Comparison of ENCODE assay signal across 8 cellular contexts in the genomic region with DNA sequence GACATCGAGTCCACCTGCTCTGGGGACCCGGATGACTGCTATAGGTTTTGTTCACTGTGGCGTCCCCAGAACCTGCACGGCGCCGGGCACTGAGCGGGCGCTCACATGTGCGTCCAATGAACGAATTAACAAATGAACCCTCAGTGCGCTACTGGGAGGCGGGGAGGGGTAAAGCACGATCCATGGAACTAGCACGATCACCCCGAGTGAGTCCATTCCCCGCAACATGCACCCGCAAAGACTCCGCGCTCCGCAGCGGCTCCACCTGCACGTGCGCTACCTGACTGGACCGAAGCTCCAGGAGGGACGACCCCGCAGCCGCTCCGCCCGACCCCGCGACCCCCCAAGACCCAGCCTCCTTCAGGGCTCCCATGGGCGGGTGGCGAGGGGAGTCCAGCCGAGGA. TPM values are rescaled to one million over a fixed set of nuclear protein-coding genes. Genes with fewer than 3 reads are reported as not detected.
DNase-seq lines count a peak whose midpoint lies in the region; ATAC-seq, FAIRE-seq and TF ChIP-seq lines count a peak whose summit lies in the region.

No MANE protein-coding gene starts in this region.

- CTCF ChIA-PET in T-cell (lab: Charles Lee), result no interaction called here

- peaks cover 14 to 47% (median 28%) of the 10 kb centered on the region in 4 donors for H3K4me1 Mint-ChIP-seq in CD4-positive, CD25-positive, alpha-beta regulatory T cell
- peaks cover 37 to 45% (median 40%) of the 10 kb centered on the region in 3 donors for H3K4me1 Mint-ChIP-seq in T-cell
- H3K4me1 Mint-ChIP-seq in mesothelial cell of epicardium, result peaks cover 18% of the 10 kb centered on the region

- peak; percentile 59 for FAIRE-seq in GM19239 (lab: Jason Lieb, UNC)

- peak overlapping the region; percentile 90 to 95 (median 92) for H3K4me3 Mint-ChIP-seq in CD4-positive, CD25-positive, alpha-beta regulatory T cell
- H3K4me3 Mint-ChIP-seq in T-cell (peak overlapping the region; percentile 83 to 88 (median 87)), mesothelial cell of epicardium (peak overlapping the region; percentile 88)

- H3K36me3 ChIP-seq in CD4-positive, CD25-positive, alpha-beta regulatory T cell (ENCODE audit: control insufficient read depth, insufficient read depth, low read length), result peaks cover 9% of the 10 kb centered on the region

- H3K4me1 ChIP-seq in CD4-positive, CD25-positive, alpha-beta regulatory T cell (ENCODE audit: control insufficient read depth, insufficient read depth, low read length, poor library complexity, severe bottlenecking), result peaks cover 20% of the 10 kb centered on the region

- H3K9me3 Mint-ChIP-seq in CD4-positive, CD25-positive, alpha-beta regulatory T cell, result no peaks in the 10 kb centered on the region
- H3K9me3 Mint-ChIP-seq in T-cell (no peaks in the 10 kb centered on the region), mesothelial cell of epicardium (no peaks in the 10 kb centered on the region)

- no peak for TF ChIP-seq CTCF in mesothelial cell of epicardium (IDR thresholded peaks at IDR 0.05; ENCODE audit: unreplicated experiment)

- peak overlapping the region; percentile 86 for H3K27ac ChIP-seq in CD4-positive, CD25-positive, alpha-beta regulatory T cell (ENCODE audit: insufficient read depth, low read length, poor library complexity, severe bottlenecking)

- peak in 1 of 3 donors; percentile 53 for DNase-seq in CD4-positive, CD25-positive, alpha-beta regulatory T cell
- peak; percentile 25 for DNase-seq in GM19239 (ENCODE audit: insufficient read length, low spot score)
- peak; percentile 23 for DNase-seq in HK-2 (ENCODE audit: unreplicated experiment)
- peak in 8 of 34 experiments; percentile 0 to 19 (median 8) for DNase-seq in T-cell
- DNase-seq in dermis blood vessel endothelial cell, result peak; percentile 47
- DNase-seq in mesothelial cell of epicardium (ENCODE audit: low spot score in 2 of 2, unreplicated experiment in 2 of 2), result peak in 1 of 2 experiments; percentile 42
- peak; percentile 41 for DNase-seq in stimulated activated naive CD4-positive, alpha-beta T cell treated with Interleukin-2 at 50 U/mL for 16 hours (lab: John Stamatoyannopoulos, UW)
- DNase-seq in NK-92 treated with Interleukin-12 subunit alpha and Interleukin-12 subunit beta, amount 100 ng/mL, for 24 hours (lab: John Stamatoyannopoulos, UW), result no peak

- no peaks in the 10 kb centered on the region for H3K27me3 ChIP-seq in CD4-positive, CD25-positive, alpha-beta regulatory T cell (ENCODE audit: control insufficient read depth, insufficient read depth, low read length)

- peak overlapping the region; percentile 71 for H3K4me3 ChIP-seq in CD4-positive, CD25-positive, alpha-beta regulatory T cell (ENCODE audit: low read depth, low read length)

- no peaks in the 10 kb centered on the region for H3K9me3 ChIP-seq in CD4-positive, CD25-positive, alpha-beta regulatory T cell (ENCODE audit: control insufficient read depth in 2 of 2, low read length in 2 of 2)

- no peaks in the 10 kb centered on the region for H3K27me3 Mint-ChIP-seq in CD4-positive, CD25-positive, alpha-beta regulatory T cell
- H3K27me3 Mint-ChIP-seq in T-cell, result no peaks in the 10 kb centered on the region
- H3K27me3 Mint-ChIP-seq in mesothelial cell of epicardium (ENCODE audit: low read depth), result no peaks in the 10 kb centered on the region

- peak; percentile 7 to 13 for ATAC-seq in CD4-positive, CD25-positive, alpha-beta regulatory T cell (ENCODE audit: low read depth in 2 of 2)
- peak; percentile 8 to 26 (median 23) for ATAC-seq in T-cell (replicated peaks in 1 of 4)

- peaks cover 7% of the 10 kb centered on the region for H3K36me3 Mint-ChIP-seq in CD4-positive, CD25-positive, alpha-beta regulatory T cell
- peaks cover 13% of the 10 kb centered on the region for H3K36me3 Mint-ChIP-seq in T-cell
- peaks cover 2% of the 10 kb centered on the region for H3K36me3 Mint-ChIP-seq in mesothelial cell of epicardium

- POLR2A ChIA-PET in T-cell (lab: Charles Lee), result no interaction called here

- H3K27ac Mint-ChIP-seq in CD4-positive, CD25-positive, alpha-beta regulatory T cell, result peak overlapping the region in 2 of 3 donors; percentile 88 to 92
- H3K27ac Mint-ChIP-seq in T-cell (peak overlapping the region; percentile 74 to 83), mesothelial cell of epicardium (peak overlapping the region; percentile 93)

RNA-seq across cellular contexts. Expression of a gene that starts 0.5 kb away (rescaled TPM):
- total RNA-seq in CD4-positive, CD25-positive, alpha-beta regulatory T cell, result 65.0 TPM
- 10 to 100 TPM; 38.7 to 59.5 (median 44.4) TPM for polyA plus RNA-seq in CD4-positive, CD25-positive, alpha-beta regulatory T cell
- total RNA-seq in T-cell (100 to 1,000 TPM in 4 of 5 donors, 10 to 100 TPM in 1; 87.5 to 172 (median 122) TPM), dermis blood vessel endothelial cell (48.3 and 97.4 TPM in 2 replicates), mesothelial cell of epicardium (141 to 149 TPM (median 142 TPM) in 3 replicates)
